In genomic region chr11:47564933-47565339, GRCh38 we compare ENCODE assay signal across 1 cellular context.
TF ChIP-seq lines count a peak whose summit lies in the region.

No MANE protein-coding gene starts in this region.

TF ChIP-seq in SK-N-SH, 30 proteins besides CTCF, POLR2A, EP300 and RAD21 (continued from another document):
- TF ChIP-seq REST (IDR thresholded peaks at IDR 0.05; ENCODE audit: low read depth, low read length) (no peak), FOXM1 (IDR thresholded peaks at IDR 0.05; ENCODE audit: low read depth) (no peak), PBX3 (IDR thresholded peaks at IDR 0.05) (no peak), USF1 (IDR thresholded peaks at IDR 0.05; ENCODE audit: borderline replicate concordance, low read depth) (no peak), CHD2 (IDR thresholded peaks at IDR 0.05; ENCODE audit: low read length, partially characterized antibody) (no peak), USF2 (IDR thresholded peaks at IDR 0.05; ENCODE audit: borderline replicate concordance, low read depth, low read length) (no peak), GATA2 (CRISPR knock-in tag; IDR thresholded peaks at IDR 0.05) (no peak), MXI1 (IDR thresholded peaks at IDR 0.05; ENCODE audit: low read depth, low read length) (no peak), JUND (IDR thresholded peaks at IDR 0.05) (no peak), TCF12 (IDR thresholded peaks at IDR 0.05) (no peak), NFIC (IDR thresholded peaks at IDR 0.05; ENCODE audit: borderline replicate concordance) (no peak)
TF ChIP-seq in SK-N-SH: peak in this region for 0.
